Comparison of ENCODE assay signal across 21 cellular contexts in genomic region chr10:132245056-132245455, GRCh38. TPM values are rescaled to one million over a fixed set of nuclear protein-coding genes. Genes with fewer than 3 reads are reported as not detected.
DNase-seq lines count a peak whose midpoint lies in the region; ATAC-seq and TF ChIP-seq lines count a peak whose summit lies in the region.
"Had no signal": no experiment of that assay in that cellular context is flagged by ENCODE, and none has a peak within 500 bp of the region (broad histone marks: within the 10 kb centered on the region; RNA-seq: fewer than 3 reads in every experiment).

No MANE protein-coding gene starts in this region.

- H3K4me3 ChIP-seq in OCI-LY7 (ENCODE audit: low read depth, low read length, poor library complexity, severe bottlenecking), result no peak overlapping the region
- H3K4me3 ChIP-seq: GM23338 had no signal

- POLR2A ChIA-PET in OCI-LY7 (lab: Charles Lee), result interaction anchor here (1.6 kb wide), 1 partner anchor 92 kb away, joined by 3 read pairs; no protein-coding TSS in a partner anchor

- no peak for ATAC-seq in GM18907 (IDR thresholded peaks at IDR 0.05; ENCODE audit: unreplicated experiment)
- no peak for ATAC-seq in GM21737 (IDR thresholded peaks at IDR 0.05; ENCODE audit: unreplicated experiment)
- ATAC-seq in stimulated activated effector memory CD8-positive, alpha-beta T cell treated with anti-CD3 and anti-CD28 coated beads, Interleukin-12 subunit alpha, Interleukin-12 subunit beta, amount 100 ng/mL, for 72 hours, result no peak
- ATAC-seq: CD8-positive, alpha-beta T cell; GM23338 had no signal

- no peak for TF ChIP-seq CTCF in brain (conservative IDR thresholded peaks at IDR 0.05)
- no peak for TF ChIP-seq CTCF in OCI-LY7 (conservative IDR thresholded peaks at IDR 0.05; ENCODE audit: low read length)

- peak overlapping the region in 2 of 5 experiments; percentile 25 to 53 for H3K4me3 Mint-ChIP-seq in brain
- no peak overlapping the region for H3K4me3 Mint-ChIP-seq in stimulated activated effector memory CD8-positive, alpha-beta T cell treated with anti-CD3 and anti-CD28 coated beads, Interleukin-12 subunit alpha, Interleukin-12 subunit beta, amount 100 ng/mL, for 72 hours
- H3K4me3 Mint-ChIP-seq: CD8-positive, alpha-beta T cell; GM23338 had no signal

- H3K27me3 Mint-ChIP-seq in brain, result peaks cover 6% of the 10 kb centered on the region

- H2AFZ ChIP-seq in OCI-LY7 (ENCODE audit: low read length), result no peak overlapping the region
- H2AFZ ChIP-seq: GM23338 had no signal

- H3K4me1 ChIP-seq in OCI-LY7 (ENCODE audit: insufficient read depth, low read length, poor library complexity, severe bottlenecking), result no peaks in the 10 kb centered on the region

- intact Hi-C loops in OCI-LY7 (cut with micrococcal nuclease; ENCODE audit: unreplicated experiment), result no loop called here

- CTCF ChIA-PET in OCI-LY7 (lab: Charles Lee; ENCODE audit: unreplicated experiment), result no interaction called here

- no peak overlapping the region for H3K27ac ChIP-seq in OCI-LY7 (ENCODE audit: low read depth, low read length, poor library complexity, severe bottlenecking)
- H3K27ac ChIP-seq: KMS-11 had no signal

- no peaks in the 10 kb centered on the region for H3K9me3 ChIP-seq in OCI-LY7 (ENCODE audit: low read length)

- H3K9me2 ChIP-seq in OCI-LY7 (ENCODE audit: insufficient read depth, low read length), result no peaks in the 10 kb centered on the region

- DNase-seq in Ammon's horn (ENCODE audit: low spot score) (peak; percentile 47), NCI-H82 treated with DMSO at 0.1 percent for 48 hours (lab: John Stamatoyannopoulos, UW; ENCODE audit: unreplicated experiment) (peak; percentile 74), midbrain (lab: John Stamatoyannopoulos, UW) (peak; percentile 9), OCI-LY7 (ENCODE audit: low spot score) (no peak)
- no peak for DNase-seq in stimulated activated effector memory CD8-positive, alpha-beta T cell treated with anti-CD3 and anti-CD28 coated beads, Interleukin-12 subunit alpha, Interleukin-12 subunit beta, amount 100 ng/mL, for 72 hours (ENCODE audit: low spot score in 2 of 2)
- DNase-seq: 8988T, GDM1, HCEC 1CT, IMR-90, NCI-H1092 treated with DMSO at 0.1 percent for 48 hours, NCI-H1436 treated with DMSO at 0.1 percent for 48 hours, NCI-H1930, NCI-H2227 treated with DMSO at 0.1 percent for 48 hours, NCI-H510A, Right ventricle myocardium superior had no signal

- BruUV-seq in OCI-LY7 (replicated peaks; lab: Mats Ljungman, UMichigan), result no TSS peak

- no peaks in the 10 kb centered on the region for H3K79me2 ChIP-seq in OCI-LY7 (ENCODE audit: insufficient read depth, low read depth, low read length)

- H3K4me1 Mint-ChIP-seq in brain, result peaks cover 52% of the 10 kb centered on the region
- H3K4me1 Mint-ChIP-seq in stimulated activated effector memory CD8-positive, alpha-beta T cell treated with anti-CD3 and anti-CD28 coated beads, Interleukin-12 subunit alpha, Interleukin-12 subunit beta, amount 100 ng/mL, for 72 hours, result no peaks in the 10 kb centered on the region

- H3K4me2 ChIP-seq in OCI-LY7 (ENCODE audit: low read length), result no peak overlapping the region
- H3K4me2 ChIP-seq: GM23338, KMS-11 had no signal

- no peaks in the 10 kb centered on the region for H4K20me1 ChIP-seq in OCI-LY7 (ENCODE audit: insufficient read depth, low read length)

- H3K27ac Mint-ChIP-seq in brain, result peak overlapping the region; percentile 16 to 81 (median 54)
- no peak overlapping the region for H3K27ac Mint-ChIP-seq in stimulated activated effector memory CD8-positive, alpha-beta T cell treated with anti-CD3 and anti-CD28 coated beads, Interleukin-12 subunit alpha, Interleukin-12 subunit beta, amount 100 ng/mL, for 72 hours
- H3K27ac Mint-ChIP-seq: CD8-positive, alpha-beta T cell; GM23338 had no signal

- no peaks in the 10 kb centered on the region for H3K9me3 Mint-ChIP-seq in brain
- no peaks in the 10 kb centered on the region for H3K9me3 Mint-ChIP-seq in stimulated activated effector memory CD8-positive, alpha-beta T cell treated with anti-CD3 and anti-CD28 coated beads, Interleukin-12 subunit alpha, Interleukin-12 subunit beta, amount 100 ng/mL, for 72 hours
- H3K9me3 Mint-ChIP-seq: CD8-positive, alpha-beta T cell; GM23338 had no signal

- H3K36me3 ChIP-seq in OCI-LY7 (ENCODE audit: insufficient read depth, low read length), result no peaks in the 10 kb centered on the region

- H3K36me3 Mint-ChIP-seq in brain, result no peaks in the 10 kb centered on the region
- no peaks in the 10 kb centered on the region for H3K36me3 Mint-ChIP-seq in stimulated activated effector memory CD8-positive, alpha-beta T cell treated with anti-CD3 and anti-CD28 coated beads, Interleukin-12 subunit alpha, Interleukin-12 subunit beta, amount 100 ng/mL, for 72 hours
- H3K36me3 Mint-ChIP-seq: CD8-positive, alpha-beta T cell had no signal

RNA-seq across cellular contexts. Expression of gene DPYSL4, which starts 58.3 kb away (rescaled TPM):
- polyA plus RNA-seq in brain (ENCODE audit: insufficient read depth, low read depth, low replicate concordance), result 116 TPM
- total RNA-seq in OCI-LY7 (2014; rRNA removed; shearing (Covaris generic)), result not detected in 2 replicates
- total RNA-seq in OCI-LY7 (2022), result not detected in 2 replicates

Comparison
In these comparisons a context has a peak if more than half of its experiments do, and no peak if none do; other contexts are left out.
1. DNase-seq: peak in Ammon's horn (single experiment), NCI-H82 treated with DMSO at 0.1 percent for 48 hours (single experiment) and midbrain (single experiment); none in stimulated activated effector memory CD8-positive, alpha-beta T cell treated with anti-CD3 and anti-CD28 coated beads, Interleukin-12 subunit alpha, Interleukin-12 subunit beta, amount 100 ng/mL, for 72 hours (0 of 2) and OCI-LY7 (single experiment).